In genomic region chr10:119863951-119864565, GRCh38 we compare ENCODE assay signal across 20 cellular contexts. TPM values are rescaled to one million over a fixed set of nuclear protein-coding genes. Genes with fewer than 3 reads are reported as not detected.
A peak's percentile ranks its signal among the peaks of the same experiment; 100 is the strongest.
DNase-seq lines count a peak whose midpoint lies in the region; ATAC-seq and TF ChIP-seq lines count a peak whose summit lies in the region.
"Had no signal": no experiment of that assay in that cellular context is flagged by ENCODE, and none has a peak within 500 bp of the region (broad histone marks: within the 10 kb centered on the region; RNA-seq: fewer than 3 reads in every experiment).

No MANE protein-coding gene starts in this region.

- no peak for ATAC-seq in stimulated activated naive B cell treated with anti-CD40 and anti-IgM and Interleukin-4, amounts not matched to agents 10 μg/mL and 1 μg/mL and 100 μg/mL, for 72 hours (replicated peaks)
- ATAC-seq: left lung had no signal

- no peak overlapping the region for H3K4me3 Mint-ChIP-seq in activated T-cell treated with anti-CD3 and anti-CD28 coated beads, Interleukin-2, amount 50 U/mL, for 24 hours
- no peak overlapping the region for H3K4me3 Mint-ChIP-seq in activated naive CD8-positive, alpha-beta T cell
- H3K4me3 Mint-ChIP-seq in stimulated activated naive B cell treated with anti-CD40 and anti-IgM and Interleukin-4, amounts not matched to agents 10 μg/mL and 1 μg/mL and 100 μg/mL, for 72 hours, result no peak overlapping the region
- H3K4me3 Mint-ChIP-seq in immature natural killer cell, result no peak overlapping the region
- H3K4me3 Mint-ChIP-seq in nephron progenitor cell, result no peak overlapping the region
- H3K4me3 Mint-ChIP-seq: HFFc6 had no signal

- no peaks in the 10 kb centered on the region for H3K9me3 Mint-ChIP-seq in activated T-cell treated with anti-CD3 and anti-CD28 coated beads, Interleukin-2, amount 50 U/mL, for 24 hours
- H3K9me3 Mint-ChIP-seq in activated naive CD8-positive, alpha-beta T cell (ENCODE audit: low read depth), result no peaks in the 10 kb centered on the region
- H3K9me3 Mint-ChIP-seq in stimulated activated naive B cell treated with anti-CD40 and anti-IgM and Interleukin-4, amounts not matched to agents 10 μg/mL and 1 μg/mL and 100 μg/mL, for 72 hours, result peaks cover 0 to 2% of the 10 kb centered on the region in 2 donors
- H3K9me3 Mint-ChIP-seq in immature natural killer cell (peaks cover 2 to 10% (median 6%) of the 10 kb centered on the region in 6 donors), nephron progenitor cell (peaks cover 31% of the 10 kb centered on the region)
- H3K9me3 Mint-ChIP-seq: HFFc6 had no signal

- H3K27ac Mint-ChIP-seq in activated T-cell treated with anti-CD3 and anti-CD28 coated beads, Interleukin-2, amount 50 U/mL, for 24 hours, result peak overlapping the region; percentile 16
- peak overlapping the region; percentile 8 for H3K27ac Mint-ChIP-seq in activated naive CD8-positive, alpha-beta T cell
- H3K27ac Mint-ChIP-seq in stimulated activated naive B cell treated with anti-CD40 and anti-IgM and Interleukin-4, amounts not matched to agents 10 μg/mL and 1 μg/mL and 100 μg/mL, for 72 hours, result peak overlapping the region; percentile 42
- H3K27ac Mint-ChIP-seq in immature natural killer cell (peak overlapping the region in 2 of 6 donors; percentile 22 to 68), nephron progenitor cell (no peak overlapping the region)
- H3K27ac Mint-ChIP-seq: HFFc6 had no signal

- no peaks in the 10 kb centered on the region for H3K27me3 Mint-ChIP-seq in activated T-cell treated with anti-CD3 and anti-CD28 coated beads, Interleukin-2, amount 50 U/mL, for 24 hours
- no peaks in the 10 kb centered on the region for H3K27me3 Mint-ChIP-seq in activated naive CD8-positive, alpha-beta T cell
- H3K27me3 Mint-ChIP-seq in stimulated activated naive B cell treated with anti-CD40 and anti-IgM and Interleukin-4, amounts not matched to agents 10 μg/mL and 1 μg/mL and 100 μg/mL, for 72 hours, result no peaks in the 10 kb centered on the region
- H3K27me3 Mint-ChIP-seq in immature natural killer cell (ENCODE audit: low read depth in 3 of 3) (no peaks in the 10 kb centered on the region), nephron progenitor cell (ENCODE audit: low read depth, poor library complexity) (no peaks in the 10 kb centered on the region)

- peaks cover 72% of the 10 kb centered on the region for H3K4me1 Mint-ChIP-seq in activated T-cell treated with anti-CD3 and anti-CD28 coated beads, Interleukin-2, amount 50 U/mL, for 24 hours (ENCODE audit: low read depth)
- H3K4me1 Mint-ChIP-seq in activated naive CD8-positive, alpha-beta T cell (ENCODE audit: low read depth), result peaks cover 64% of the 10 kb centered on the region
- peaks cover 20 to 28% of the 10 kb centered on the region in 2 donors for H3K4me1 Mint-ChIP-seq in stimulated activated naive B cell treated with anti-CD40 and anti-IgM and Interleukin-4, amounts not matched to agents 10 μg/mL and 1 μg/mL and 100 μg/mL, for 72 hours
- H3K4me1 Mint-ChIP-seq in immature natural killer cell (peaks cover 53 to 83% of the 10 kb centered on the region in 2 donors), nephron progenitor cell (peaks cover 13% of the 10 kb centered on the region)

- TF ChIP-seq CTCF in nephron progenitor cell (IDR thresholded peaks at IDR 0.05), result no peak

- DNase-seq in activated T-cell treated with anti-CD3 and anti-CD28 coated beads, Interleukin-2, amount 50 U/mL, for 24 hours, result no peak
- DNase-seq in activated T-cell treated with anti-CD3 and anti-CD28 coated beads, Interleukin-2, amount 50 U/mL, for 48 hours, result no peak
- DNase-seq in MV-4-11 (lab: John Stamatoyannopoulos, UW) (peak; percentile 56), medulla oblongata (ENCODE audit: extremely low spot score) (no peak), immature natural killer cell (no peak), nephron progenitor cell (no peak)
- no peak for DNase-seq in stimulated activated naive B cell treated with anti-CD40 and anti-IgM and Interleukin-4, amounts not matched to agents 10 μg/mL and 1 μg/mL and 100 μg/mL, for 72 hours
- DNase-seq: activated gamma-delta T cell; C1 segment of cervical spinal cord; central memory CD4-positive, alpha-beta T cell; HFFc6; left lung; NCI-H1417; NCI-H2107; NCI-H526; SJCRH30; spleen; stimulated activated CD8-positive, alpha-beta memory T cell treated with anti-CD3 and anti-CD28 coated beads, Interleukin-4, amount 100 ng/mL, for 48 hours; T-helper 9 cell had no signal

- peaks cover 59% of the 10 kb centered on the region for H3K36me3 Mint-ChIP-seq in activated T-cell treated with anti-CD3 and anti-CD28 coated beads, Interleukin-2, amount 50 U/mL, for 24 hours (ENCODE audit: low read depth)
- H3K36me3 Mint-ChIP-seq in activated naive CD8-positive, alpha-beta T cell, result peaks cover 16% of the 10 kb centered on the region
- H3K36me3 Mint-ChIP-seq in stimulated activated naive B cell treated with anti-CD40 and anti-IgM and Interleukin-4, amounts not matched to agents 10 μg/mL and 1 μg/mL and 100 μg/mL, for 72 hours, result peaks cover 14 to 37% of the 10 kb centered on the region in 2 donors
- peaks cover 9 to 13% (median 13%) of the 10 kb centered on the region in 3 donors for H3K36me3 Mint-ChIP-seq in immature natural killer cell
- peaks cover 66% of the 10 kb centered on the region for H3K36me3 Mint-ChIP-seq in nephron progenitor cell (ENCODE audit: low read depth)

RNA-seq across cellular contexts. Expression of gene MCMBP, which starts 8.6 kb away (rescaled TPM):
- polyA plus RNA-seq in immature natural killer cell, result 10 to 100 TPM; 46.6 to 65.6 (median 52.4) TPM

RNA-seq across cellular contexts. Expression of gene SEC23IP, which starts 28.5 kb away (rescaled TPM):
- polyA plus RNA-seq in immature natural killer cell, result 10 to 100 TPM; 41.2 to 57.3 (median 47.2) TPM
